In the genomic region with DNA sequence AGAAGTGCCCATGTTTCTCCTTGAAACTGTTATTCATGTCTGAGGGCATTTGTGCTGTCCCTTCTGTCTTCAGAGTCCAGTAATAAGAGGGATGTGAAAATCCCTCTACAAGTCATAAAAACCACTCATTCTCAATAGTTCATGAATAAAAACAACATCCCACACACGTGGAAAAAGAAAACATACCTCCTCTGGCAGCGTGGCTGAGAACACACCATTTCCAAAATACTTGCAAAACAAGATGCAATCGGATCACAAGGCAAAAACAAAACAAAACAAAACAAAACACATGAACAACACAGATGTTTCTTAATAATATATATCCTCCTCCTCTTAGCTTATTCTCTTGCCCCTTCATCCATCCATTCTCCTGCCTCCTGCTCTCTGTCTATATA, we compare ENCODE assay signal across 18 cellular contexts.
DNase-seq lines count a peak whose midpoint lies in the region; ATAC-seq, FAIRE-seq and TF ChIP-seq lines count a peak whose summit lies in the region.
"Had no signal": no experiment of that assay in that cellular context is flagged by ENCODE, and none has a peak within 500 bp of the region (broad histone marks: within the 10 kb centered on the region; RNA-seq: fewer than 3 reads in every experiment).

No MANE protein-coding gene starts in this region.

- no peak overlapping the region for H3K4me3 Mint-ChIP-seq in activated CD4-positive, alpha-beta T cell treated with anti-CD3 and anti-CD28 coated beads, Interleukin-2, amount 10 ng/mL, durations not matched to agents 24 days and 14 days
- H3K4me3 Mint-ChIP-seq in naive B cell (peak overlapping the region in 7 of 8 donors; percentile 7 to 78 (median 65)), endodermal cell (no peak overlapping the region)
- no peak overlapping the region for H3K4me3 Mint-ChIP-seq in T-helper 2 cell treated with Interferon-gamma antibody and Interleukin-4, amounts not matched to agents 5 μg/mL and 100 μg/mL, for 36 hours
- H3K4me3 Mint-ChIP-seq: CD4-positive, CD25-positive, alpha-beta regulatory T cell; neural crest cell had no signal

- H3K27ac ChIP-seq in coronary artery, result peak overlapping the region; percentile 4 to 23
- H3K27ac ChIP-seq in endodermal cell (ENCODE audit: low read depth, low read length), result no peak overlapping the region

- peaks cover 30% of the 10 kb centered on the region for H3K27me3 ChIP-seq in endodermal cell (ENCODE audit: control insufficient read depth, insufficient read depth, low read length, poor library complexity, severe bottlenecking)

- WGBS in endodermal cell (ENCODE audit: insufficient coverage in 1 of 2, insufficient read length in 1 of 2), 2 experiments, result 88 to 96% methylated on average over 3 of the region's 3 CpGs

- FAIRE-seq in urothelium cell line (lab: Jason Lieb, UNC), result peak; percentile 77
- FAIRE-seq: colon had no signal

- no peaks in the 10 kb centered on the region for H3K4me1 ChIP-seq in endodermal cell (ENCODE audit: control insufficient read depth, insufficient read depth, low read length)

- H3K4me1 Mint-ChIP-seq in activated CD4-positive, alpha-beta T cell treated with anti-CD3 and anti-CD28 coated beads, Interleukin-2, amount 10 ng/mL, durations not matched to agents 24 days and 14 days, result peaks cover 40% of the 10 kb centered on the region
- H3K4me1 Mint-ChIP-seq in naive B cell, result peaks cover 46 to 71% (median 69%) of the 10 kb centered on the region in 3 donors
- H3K4me1 Mint-ChIP-seq in T-helper 2 cell treated with Interferon-gamma antibody and Interleukin-4, amounts not matched to agents 5 μg/mL and 100 μg/mL, for 36 hours (ENCODE audit: low read depth), result peaks cover 34% of the 10 kb centered on the region
- H3K4me1 Mint-ChIP-seq in endodermal cell, result peaks cover 36% of the 10 kb centered on the region

- H3K9ac ChIP-seq in endodermal cell (ENCODE audit: extremely low read depth, low read length, poor library complexity, severe bottlenecking), result no peak overlapping the region

- H3K27ac Mint-ChIP-seq in activated CD4-positive, alpha-beta T cell treated with anti-CD3 and anti-CD28 coated beads, Interleukin-2, amount 10 ng/mL, durations not matched to agents 24 days and 14 days, result peak overlapping the region; percentile 14
- H3K27ac Mint-ChIP-seq in naive B cell (peak overlapping the region in 1 of 6 donors; percentile 49), endodermal cell (no peak overlapping the region)
- no peak overlapping the region for H3K27ac Mint-ChIP-seq in T-helper 2 cell treated with Interferon-gamma antibody and Interleukin-4, amounts not matched to agents 5 μg/mL and 100 μg/mL, for 36 hours

- ATAC-seq in naive B cell (ENCODE audit: low read depth in 2 of 2) (no peak), GM19463 (IDR thresholded peaks at IDR 0.05; ENCODE audit: unreplicated experiment) (no peak)

- no peaks in the 10 kb centered on the region for H3K36me3 Mint-ChIP-seq in activated CD4-positive, alpha-beta T cell treated with anti-CD3 and anti-CD28 coated beads, Interleukin-2, amount 10 ng/mL, durations not matched to agents 24 days and 14 days (ENCODE audit: low read depth)
- H3K36me3 Mint-ChIP-seq in naive B cell (peaks cover 0 to 9% of the 10 kb centered on the region in 2 donors), endodermal cell (ENCODE audit: low read depth) (no peaks in the 10 kb centered on the region)
- no peaks in the 10 kb centered on the region for H3K36me3 Mint-ChIP-seq in T-helper 2 cell treated with Interferon-gamma antibody and Interleukin-4, amounts not matched to agents 5 μg/mL and 100 μg/mL, for 36 hours (ENCODE audit: low read depth)
- H3K36me3 Mint-ChIP-seq: activated naive CD4-positive, alpha-beta T cell treated with anti-CD3 and anti-CD28 coated beads, Interleukin-2, amount 50 U/mL, for 72 hours; CD4-positive, CD25-positive, alpha-beta regulatory T cell had no signal

- no peak for DNase-seq in activated CD4-positive, alpha-beta T cell treated with anti-CD3 and anti-CD28 coated beads, Interleukin-2, amount 10 ng/mL, durations not matched to agents 24 days and 14 days
- DNase-seq in activated CD4-positive, alpha-beta T cell treated with anti-CD3 and anti-CD28 coated beads for 1 hour, result no peak
- no peak for DNase-seq in coronary artery (ENCODE audit: low spot score)
- DNase-seq in naive B cell, result no peak
- DNase-seq in urothelium cell line (ENCODE audit: low spot score), result no peak
- DNase-seq in T-helper 2 cell treated with Interferon-gamma antibody and Interleukin-4, amounts not matched to agents 5 μg/mL and 100 μg/mL, for 36 hours (ENCODE audit: low spot score), result no peak
- no peak for DNase-seq in endodermal cell
- DNase-seq: H7; IMR-90; NCI-H1105; SHP77 treated with DMSO at 0.1 percent for 48 hours; stimulated activated CD4-positive, alpha-beta T cell treated with anti-CD3 and anti-CD28 coated beads, Interleukin-2, amount 100 ng/mL, for 48 hours had no signal

- H3K4me3 ChIP-seq in coronary artery, result no peak overlapping the region
- no peak overlapping the region for H3K4me3 ChIP-seq in endodermal cell (ENCODE audit: low read length)
- H3K4me3 ChIP-seq: lung had no signal

- peaks cover 5% of the 10 kb centered on the region for H3K9me3 ChIP-seq in endodermal cell (ENCODE audit: control insufficient read depth, low read length)

- H3K27me3 Mint-ChIP-seq in activated CD4-positive, alpha-beta T cell treated with anti-CD3 and anti-CD28 coated beads, Interleukin-2, amount 10 ng/mL, durations not matched to agents 24 days and 14 days, result peaks cover 5% of the 10 kb centered on the region
- no peaks in the 10 kb centered on the region for H3K27me3 Mint-ChIP-seq in naive B cell
- H3K27me3 Mint-ChIP-seq in T-helper 2 cell treated with Interferon-gamma antibody and Interleukin-4, amounts not matched to agents 5 μg/mL and 100 μg/mL, for 36 hours (ENCODE audit: low read depth), result peaks cover 16% of the 10 kb centered on the region
- peaks cover 34% of the 10 kb centered on the region for H3K27me3 Mint-ChIP-seq in endodermal cell (ENCODE audit: insufficient read depth)

- TF ChIP-seq CTCF in coronary artery (IDR thresholded peaks at IDR 0.05), result no peak
- no peak for TF ChIP-seq CTCF in endodermal cell (conservative IDR thresholded peaks at IDR 0.05)

- H3K36me3 ChIP-seq in endodermal cell (ENCODE audit: control insufficient read depth, insufficient read depth, low read length), result no peaks in the 10 kb centered on the region

- no peaks in the 10 kb centered on the region for H3K9me3 Mint-ChIP-seq in activated CD4-positive, alpha-beta T cell treated with anti-CD3 and anti-CD28 coated beads, Interleukin-2, amount 10 ng/mL, durations not matched to agents 24 days and 14 days
- H3K9me3 Mint-ChIP-seq in naive B cell, result peaks cover 0 to 3% (median 0%) of the 10 kb centered on the region in 7 donors
- H3K9me3 Mint-ChIP-seq in T-helper 2 cell treated with Interferon-gamma antibody and Interleukin-4, amounts not matched to agents 5 μg/mL and 100 μg/mL, for 36 hours, result no peaks in the 10 kb centered on the region
- no peaks in the 10 kb centered on the region for H3K9me3 Mint-ChIP-seq in endodermal cell
- H3K9me3 Mint-ChIP-seq: activated naive CD4-positive, alpha-beta T cell treated with anti-CD3 and anti-CD28 coated beads, Interleukin-2, amount 50 U/mL, for 72 hours; CD4-positive, CD25-positive, alpha-beta regulatory T cell; neural crest cell had no signal

- intact Hi-C loops in activated CD4-positive, alpha-beta T cell treated with anti-CD3 and anti-CD28 coated beads, Interleukin-2, amount 10 ng/mL, durations not matched to agents 24 days and 14 days (cut with micrococcal nuclease), result loop anchor here (1.0 to 5.0 kb wide), 6 partner anchors 15 to 476 kb away; partner anchors contain the start of genes CAAP1 and MOB3B

Comparison
In these comparisons a context has a peak if more than half of its experiments do, and no peak if none do; other contexts are left out.
1. H3K4me3 Mint-ChIP-seq: peak in naive B cell (7 of 8); none in activated CD4-positive, alpha-beta T cell treated with anti-CD3 and anti-CD28 coated beads, Interleukin-2, amount 10 ng/mL, durations not matched to agents 24 days and 14 days (single experiment), T-helper 2 cell treated with Interferon-gamma antibody and Interleukin-4, amounts not matched to agents 5 μg/mL and 100 μg/mL, for 36 hours (single experiment) and endodermal cell (single experiment).